Comparison of ENCODE assay signal across 8 cellular contexts in the genomic region with DNA sequence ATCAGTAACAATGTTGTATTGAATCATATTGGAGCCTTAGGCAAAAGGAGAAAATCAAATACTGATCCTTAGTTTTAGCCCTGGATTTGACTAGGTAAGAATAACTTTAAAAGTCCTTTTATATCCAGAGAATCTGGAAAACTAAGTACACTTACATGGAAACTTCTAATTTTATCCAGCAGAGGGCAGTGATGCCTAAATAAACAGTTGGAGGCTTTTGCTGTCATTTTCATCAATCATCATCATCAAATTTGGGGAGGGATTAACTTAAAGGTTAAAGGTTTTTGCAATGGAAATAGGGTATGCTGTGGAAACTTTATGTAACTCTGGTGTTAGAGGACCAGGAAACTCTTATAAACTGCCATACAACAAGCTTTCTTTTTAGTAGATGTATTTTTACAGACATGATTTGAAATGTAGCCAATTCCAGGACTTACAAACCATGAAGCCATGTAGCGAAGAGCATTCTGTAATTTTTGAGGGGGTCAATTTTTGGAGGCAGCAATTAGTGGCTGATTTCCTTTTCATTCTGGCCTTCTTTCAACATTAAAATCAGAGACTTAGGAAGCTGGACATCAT.
DNase-seq lines count a peak whose midpoint lies in the region; ATAC-seq, FAIRE-seq and TF ChIP-seq lines count a peak whose summit lies in the region.

No MANE protein-coding gene starts in this region.

- peak; percentile 64 for TF ChIP-seq CTCF in RWPE1 (conservative IDR thresholded peaks at IDR 0.05; ENCODE audit: low read depth)
- TF ChIP-seq CTCF in parathyroid adenoma (IDR thresholded peaks at IDR 0.05), result peak; percentile 55

- no peak overlapping the region for H3K4me2 ChIP-seq in parathyroid adenoma (ENCODE audit: low read length)

- no peaks in the 10 kb centered on the region for H3K79me2 ChIP-seq in parathyroid adenoma

- H3K36me3 ChIP-seq in parathyroid adenoma (ENCODE audit: control insufficient read depth, insufficient read depth, low read length), result no peaks in the 10 kb centered on the region

- H3K4me1 ChIP-seq in parathyroid adenoma, result no peaks in the 10 kb centered on the region

- DNase-seq in NCI-H2171 treated with DMSO at 0.1 percent for 48 hours (lab: John Stamatoyannopoulos, UW), result peak; percentile 13
- DNase-seq in NCI-H2171 (lab: John Stamatoyannopoulos, UW), result no peak
- peak; percentile 11 for DNase-seq in HTR-8/SVneo (ENCODE audit: insufficient read length, low spot score)
- peak; percentile 58 for DNase-seq in RWPE1 (ENCODE audit: low spot score)
- DNase-seq in erythroblast (lab: John Stamatoyannopoulos, UW), result peak; percentile 52 to 71

- H3K9ac ChIP-seq in parathyroid adenoma, result no peak overlapping the region

- H3K27me3 ChIP-seq in parathyroid adenoma (ENCODE audit: control insufficient read depth, insufficient read depth, low read length), result no peaks in the 10 kb centered on the region

- H2AFZ ChIP-seq in parathyroid adenoma, result no peak overlapping the region

- no peak for ATAC-seq in HG03439 (IDR thresholded peaks at IDR 0.05; ENCODE audit: unreplicated experiment)
- ATAC-seq in GM21447 (IDR thresholded peaks at IDR 0.05; ENCODE audit: unreplicated experiment), result no peak

- TF ChIP-seq POLR2A in erythroblast (IDR thresholded peaks at IDR 0.05; ENCODE audit: low read length), result no peak

- POLR2A ChIA-PET in RWPE1 (lab: Yijun Ruan, JAX; ENCODE audit: low non-redundant PET), result no interaction called here

- CTCF ChIA-PET in RWPE1 (lab: Yijun Ruan, JAX), result interaction anchor here (0.6 to 0.8 kb wide), 5 partner anchors 14 to 1098 kb away, joined by 3 to 5 read pairs (median 3); no protein-coding TSS in a partner anchor

- no peak overlapping the region for H3K4me3 ChIP-seq in parathyroid adenoma (ENCODE audit: low read depth, low read length)

- FAIRE-seq in HTR-8/SVneo (lab: Jason Lieb, UNC), result no peak

- no peaks in the 10 kb centered on the region for H3K9me3 ChIP-seq in parathyroid adenoma (ENCODE audit: control insufficient read depth, low read length)

- no peak overlapping the region for H3K27ac ChIP-seq in RWPE1
- no peak overlapping the region for H3K27ac ChIP-seq in parathyroid adenoma
